1 cellular context compared by ENCODE assay signal in the genomic region with DNA sequence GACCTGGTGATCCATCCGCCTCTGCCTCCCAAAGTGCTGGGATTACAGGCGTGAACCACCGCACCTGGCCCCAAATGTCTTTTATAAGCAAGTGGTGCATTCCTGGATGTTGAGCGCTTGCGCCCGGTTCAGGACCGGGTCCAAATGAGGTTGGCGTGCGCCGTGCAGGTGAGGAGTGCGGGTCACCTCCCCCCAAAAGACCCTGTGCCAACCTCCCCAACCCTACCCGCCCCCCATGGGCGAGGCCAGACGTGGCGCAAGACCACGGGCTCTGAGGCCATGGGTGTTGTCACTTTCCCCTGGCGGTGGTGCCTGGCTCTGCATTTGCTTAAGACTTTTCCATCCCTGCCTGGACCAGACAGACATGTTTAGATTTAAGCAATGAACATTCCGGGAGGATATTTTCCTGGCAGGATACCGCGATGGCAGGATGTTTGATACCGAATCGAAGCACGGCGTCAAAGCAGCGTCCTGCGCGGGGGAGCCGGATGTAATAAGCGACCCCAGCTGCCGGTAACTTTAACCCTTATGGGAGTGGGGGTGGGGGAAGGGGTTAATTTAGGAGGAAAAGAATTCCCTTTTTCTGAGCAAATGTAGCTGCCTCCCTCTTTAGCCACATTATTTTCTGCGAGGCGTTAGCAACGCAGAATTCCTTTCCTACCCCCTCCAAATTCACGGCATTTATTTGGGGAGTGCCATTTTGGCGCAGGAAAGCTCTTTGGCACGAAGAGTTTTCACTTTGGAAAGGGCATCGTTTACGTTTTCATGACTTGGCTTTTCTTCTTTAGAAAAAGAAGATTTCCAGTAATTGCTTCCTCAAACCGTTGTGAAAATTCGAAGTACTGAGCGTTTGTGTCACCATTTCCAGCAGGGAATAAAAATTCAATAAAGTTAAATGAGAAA.
TF ChIP-seq lines count a peak whose summit lies in the region.

No MANE protein-coding gene starts in this region.

TF ChIP-seq in HEK293, 187 proteins besides CTCF, POLR2A, EP300 and RAD21 (continued from another document and continues in another):
- TF ChIP-seq, protein P1, sequence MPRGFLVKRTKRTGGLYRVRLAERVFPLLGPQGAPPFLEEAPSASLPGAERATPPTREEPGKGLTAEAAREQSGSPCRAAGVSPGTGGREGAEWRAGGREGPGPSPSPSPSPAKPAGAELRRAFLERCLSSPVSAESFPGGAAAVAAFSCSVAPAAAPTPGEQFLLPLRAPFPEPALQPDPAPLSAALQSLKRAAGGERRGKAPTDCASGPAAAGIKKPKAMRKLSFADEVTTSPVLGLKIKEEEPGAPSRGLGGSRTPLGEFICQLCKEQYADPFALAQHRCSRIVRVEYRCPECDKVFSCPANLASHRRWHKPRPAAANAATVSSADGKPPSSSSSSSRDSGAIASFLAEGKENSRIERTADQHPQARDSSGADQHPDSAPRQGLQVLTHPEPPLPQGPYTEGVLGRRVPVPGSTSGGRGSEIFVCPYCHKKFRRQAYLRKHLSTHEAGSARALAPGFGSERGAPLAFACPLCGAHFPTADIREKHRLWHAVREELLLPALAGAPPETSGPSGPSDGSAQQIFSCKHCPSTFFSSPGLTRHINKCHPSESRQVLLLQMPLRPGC (tag by site-specific recombination; IDR thresholded peaks at IDR 0.05): no peak; the same call in 1 of the 2 replicates
- TF ChIP-seq ZBTB20 (tag by site-specific recombination; IDR thresholded peaks at IDR 0.05) (peak; percentile 19; the same call in 1 of the 2 replicates), PRDM1 (tag by site-specific recombination; IDR thresholded peaks at IDR 0.05) (peak; percentile 59), ZNF274 (IDR thresholded peaks at IDR 0.05; ENCODE audit: low read length) (no peak), ZNF274 (tag by site-specific recombination; IDR thresholded peaks at IDR 0.05; ENCODE audit: borderline replicate concordance) (no peak), ZNF561 (tag by site-specific recombination; IDR thresholded peaks at IDR 0.05; ENCODE audit: borderline replicate concordance) (0 out of 2 replicates have a peak, but pooled peaks have one; percentile 27), ZNF292 (tag by site-specific recombination; IDR thresholded peaks at IDR 0.05; ENCODE audit: borderline replicate concordance, low read depth) (no peak), ZNF138 (tag by site-specific recombination; IDR thresholded peaks at IDR 0.05; ENCODE audit: borderline replicate concordance) (no peak), ZNF664 (tag by site-specific recombination; IDR thresholded peaks at IDR 0.05) (peak; percentile 88; the same call in 1 of the 2 replicates), ZNF391 (tag by site-specific recombination; IDR thresholded peaks at IDR 0.05; ENCODE audit: borderline replicate concordance, low read depth) (no peak; the same call in 1 of the 2 replicates), ZNF211 (tag by site-specific recombination; IDR thresholded peaks at IDR 0.05; ENCODE audit: low read depth) (no peak), GLI2 (tag by site-specific recombination; IDR thresholded peaks at IDR 0.05; ENCODE audit: borderline replicate concordance, low read depth) (no peak), ZNF24 (tag by site-specific recombination; IDR thresholded peaks at IDR 0.05) (no peak; the same call in 1 of the 2 replicates), ZNF426 (tag by site-specific recombination; IDR thresholded peaks at IDR 0.05) (no peak), ZNF19 (tag by site-specific recombination; IDR thresholded peaks at IDR 0.05; ENCODE audit: low read depth) (no peak), SCRT2 (tag by site-specific recombination; IDR thresholded peaks at IDR 0.05) (peak; percentile 64), KLF16 (tag by site-specific recombination; IDR thresholded peaks at IDR 0.05) (peak; percentile 84), ZNF624 (tag by site-specific recombination; IDR thresholded peaks at IDR 0.05) (no peak), ZNF747 (tag by site-specific recombination; IDR thresholded peaks at IDR 0.05) (no peak), ZNF514 (tag by site-specific recombination; IDR thresholded peaks at IDR 0.05) (no peak), ZNF776 (tag by site-specific recombination; IDR thresholded peaks at IDR 0.05; ENCODE audit: borderline replicate concordance) (no peak), ZNF214 (tag by site-specific recombination; IDR thresholded peaks at IDR 0.05; ENCODE audit: borderline replicate concordance) (no peak), ZSCAN16 (tag by site-specific recombination; IDR thresholded peaks at IDR 0.05) (no peak), ZNF202 (tag by site-specific recombination; IDR thresholded peaks at IDR 0.05; ENCODE audit: borderline replicate concordance) (no peak), ZNF37A (tag by site-specific recombination; IDR thresholded peaks at IDR 0.05) (no peak), ZFP37 (tag by site-specific recombination; IDR thresholded peaks at IDR 0.05) (peak; percentile 87), ZNF843 (tag by site-specific recombination; IDR thresholded peaks at IDR 0.05) (no peak), ZBTB7A (tag by site-specific recombination; IDR thresholded peaks at IDR 0.05; ENCODE audit: low read depth) (0 out of 2 replicates have a peak, but pooled peaks have one; percentile 63), ZBTB21 (tag by site-specific recombination; IDR thresholded peaks at IDR 0.05) (0 out of 2 replicates have a peak, but pooled peaks have one; percentile 8), ZNF157 (tag by site-specific recombination; IDR thresholded peaks at IDR 0.05) (no peak), ZNF791 (tag by site-specific recombination; IDR thresholded peaks at IDR 0.05) (no peak), ZNF529 (tag by site-specific recombination; IDR thresholded peaks at IDR 0.05; ENCODE audit: insufficient replicate concordance) (no peak), GFI1B (tag by site-specific recombination; IDR thresholded peaks at IDR 0.05) (no peak), ZNF777 (tag by site-specific recombination; IDR thresholded peaks at IDR 0.05; ENCODE audit: borderline replicate concordance) (no peak), SALL2 (tag by site-specific recombination; IDR thresholded peaks at IDR 0.05; ENCODE audit: borderline replicate concordance) (no peak), RBAK (tag by site-specific recombination; IDR thresholded peaks at IDR 0.05) (no peak), ZNF10 (tag by site-specific recombination; IDR thresholded peaks at IDR 0.05) (peak; percentile 35; the same call in 1 of the 2 replicates), ZSCAN23 (tag by site-specific recombination; IDR thresholded peaks at IDR 0.05) (no peak)
- TF ChIP-seq, protein P2, sequence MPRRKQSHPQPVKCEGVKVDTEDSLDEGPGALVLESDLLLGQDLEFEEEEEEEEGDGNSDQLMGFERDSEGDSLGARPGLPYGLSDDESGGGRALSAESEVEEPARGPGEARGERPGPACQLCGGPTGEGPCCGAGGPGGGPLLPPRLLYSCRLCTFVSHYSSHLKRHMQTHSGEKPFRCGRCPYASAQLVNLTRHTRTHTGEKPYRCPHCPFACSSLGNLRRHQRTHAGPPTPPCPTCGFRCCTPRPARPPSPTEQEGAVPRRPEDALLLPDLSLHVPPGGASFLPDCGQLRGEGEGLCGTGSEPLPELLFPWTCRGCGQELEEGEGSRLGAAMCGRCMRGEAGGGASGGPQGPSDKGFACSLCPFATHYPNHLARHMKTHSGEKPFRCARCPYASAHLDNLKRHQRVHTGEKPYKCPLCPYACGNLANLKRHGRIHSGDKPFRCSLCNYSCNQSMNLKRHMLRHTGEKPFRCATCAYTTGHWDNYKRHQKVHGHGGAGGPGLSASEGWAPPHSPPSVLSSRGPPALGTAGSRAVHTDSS (tag by site-specific recombination; IDR thresholded peaks at IDR 0.05): 0 out of 2 replicates have a peak, but pooled peaks have one; percentile 23
- TF ChIP-seq, protein P3, sequence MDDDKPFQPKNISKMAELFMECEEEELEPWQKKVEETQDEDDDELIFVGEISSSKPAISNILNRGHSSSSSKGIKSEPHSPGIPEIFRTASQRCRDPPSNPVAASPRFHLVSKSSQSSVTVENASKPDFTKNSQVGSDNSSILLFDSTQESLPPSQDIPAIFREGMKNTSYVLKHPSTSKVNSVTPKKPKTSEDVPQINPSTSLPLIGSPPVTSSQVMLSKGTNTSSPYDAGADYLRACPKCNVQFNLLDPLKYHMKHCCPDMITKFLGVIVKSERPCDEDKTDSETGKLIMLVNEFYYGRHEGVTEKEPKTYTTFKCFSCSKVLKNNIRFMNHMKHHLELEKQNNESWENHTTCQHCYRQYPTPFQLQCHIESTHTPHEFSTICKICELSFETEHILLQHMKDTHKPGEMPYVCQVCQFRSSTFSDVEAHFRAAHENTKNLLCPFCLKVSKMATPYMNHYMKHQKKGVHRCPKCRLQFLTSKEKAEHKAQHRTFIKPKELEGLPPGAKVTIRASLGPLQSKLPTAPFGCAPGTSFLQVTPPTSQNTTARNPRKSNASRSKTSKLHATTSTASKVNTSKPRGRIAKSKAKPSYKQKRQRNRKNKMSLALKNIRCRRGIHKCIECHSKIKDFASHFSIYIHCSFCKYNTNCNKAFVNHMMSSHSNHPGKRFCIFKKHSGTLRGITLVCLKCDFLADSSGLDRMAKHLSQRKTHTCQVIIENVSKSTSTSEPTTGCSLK (tag by site-specific recombination; IDR thresholded peaks at IDR 0.05): no peak
- TF ChIP-seq, protein P4, sequence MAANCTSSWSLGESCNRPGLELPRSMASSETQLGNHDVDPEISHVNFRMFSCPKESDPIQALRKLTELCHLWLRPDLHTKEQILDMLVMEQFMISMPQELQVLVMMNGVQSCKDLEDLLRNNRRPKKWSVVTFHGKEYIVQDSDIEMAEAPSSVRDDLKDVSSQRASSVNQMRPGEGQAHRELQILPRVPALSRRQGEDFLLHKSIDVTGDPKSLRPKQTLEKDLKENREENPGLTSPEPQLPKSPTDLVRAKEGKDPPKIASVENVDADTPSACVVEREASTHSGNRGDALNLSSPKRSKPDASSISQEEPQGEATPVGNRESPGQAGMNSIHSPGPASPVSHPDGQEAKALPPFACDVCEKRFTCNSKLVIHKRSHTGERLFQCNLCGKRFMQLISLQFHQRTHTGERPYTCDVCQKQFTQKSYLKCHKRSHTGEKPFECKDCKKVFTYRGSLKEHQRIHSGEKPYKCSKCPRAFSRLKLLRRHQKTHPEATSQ (tag by site-specific recombination; IDR thresholded peaks at IDR 0.05): no peak
- TF ChIP-seq, protein P5, sequence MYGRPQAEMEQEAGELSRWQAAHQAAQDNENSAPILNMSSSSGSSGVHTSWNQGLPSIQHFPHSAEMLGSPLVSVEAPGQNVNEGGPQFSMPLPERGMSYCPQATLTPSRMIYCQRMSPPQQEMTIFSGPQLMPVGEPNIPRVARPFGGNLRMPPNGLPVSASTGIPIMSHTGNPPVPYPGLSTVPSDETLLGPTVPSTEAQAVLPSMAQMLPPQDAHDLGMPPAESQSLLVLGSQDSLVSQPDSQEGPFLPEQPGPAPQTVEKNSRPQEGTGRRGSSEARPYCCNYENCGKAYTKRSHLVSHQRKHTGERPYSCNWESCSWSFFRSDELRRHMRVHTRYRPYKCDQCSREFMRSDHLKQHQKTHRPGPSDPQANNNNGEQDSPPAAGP (tag by site-specific recombination; IDR thresholded peaks at IDR 0.05): peak; percentile 86; the same call in 1 of the 2 replicates
- TF ChIP-seq, protein P6, sequence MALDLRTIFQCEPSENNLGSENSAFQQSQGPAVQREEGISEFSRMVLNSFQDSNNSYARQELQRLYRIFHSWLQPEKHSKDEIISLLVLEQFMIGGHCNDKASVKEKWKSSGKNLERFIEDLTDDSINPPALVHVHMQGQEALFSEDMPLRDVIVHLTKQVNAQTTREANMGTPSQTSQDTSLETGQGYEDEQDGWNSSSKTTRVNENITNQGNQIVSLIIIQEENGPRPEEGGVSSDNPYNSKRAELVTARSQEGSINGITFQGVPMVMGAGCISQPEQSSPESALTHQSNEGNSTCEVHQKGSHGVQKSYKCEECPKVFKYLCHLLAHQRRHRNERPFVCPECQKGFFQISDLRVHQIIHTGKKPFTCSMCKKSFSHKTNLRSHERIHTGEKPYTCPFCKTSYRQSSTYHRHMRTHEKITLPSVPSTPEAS (tag by site-specific recombination; IDR thresholded peaks at IDR 0.05): no peak
- TF ChIP-seq, protein P7, sequence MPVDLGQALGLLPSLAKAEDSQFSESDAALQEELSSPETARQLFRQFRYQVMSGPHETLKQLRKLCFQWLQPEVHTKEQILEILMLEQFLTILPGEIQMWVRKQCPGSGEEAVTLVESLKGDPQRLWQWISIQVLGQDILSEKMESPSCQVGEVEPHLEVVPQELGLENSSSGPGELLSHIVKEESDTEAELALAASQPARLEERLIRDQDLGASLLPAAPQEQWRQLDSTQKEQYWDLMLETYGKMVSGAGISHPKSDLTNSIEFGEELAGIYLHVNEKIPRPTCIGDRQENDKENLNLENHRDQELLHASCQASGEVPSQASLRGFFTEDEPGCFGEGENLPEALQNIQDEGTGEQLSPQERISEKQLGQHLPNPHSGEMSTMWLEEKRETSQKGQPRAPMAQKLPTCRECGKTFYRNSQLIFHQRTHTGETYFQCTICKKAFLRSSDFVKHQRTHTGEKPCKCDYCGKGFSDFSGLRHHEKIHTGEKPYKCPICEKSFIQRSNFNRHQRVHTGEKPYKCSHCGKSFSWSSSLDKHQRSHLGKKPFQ (tag by site-specific recombination; IDR thresholded peaks at IDR 0.05): no peak
- TF ChIP-seq, protein P8, sequence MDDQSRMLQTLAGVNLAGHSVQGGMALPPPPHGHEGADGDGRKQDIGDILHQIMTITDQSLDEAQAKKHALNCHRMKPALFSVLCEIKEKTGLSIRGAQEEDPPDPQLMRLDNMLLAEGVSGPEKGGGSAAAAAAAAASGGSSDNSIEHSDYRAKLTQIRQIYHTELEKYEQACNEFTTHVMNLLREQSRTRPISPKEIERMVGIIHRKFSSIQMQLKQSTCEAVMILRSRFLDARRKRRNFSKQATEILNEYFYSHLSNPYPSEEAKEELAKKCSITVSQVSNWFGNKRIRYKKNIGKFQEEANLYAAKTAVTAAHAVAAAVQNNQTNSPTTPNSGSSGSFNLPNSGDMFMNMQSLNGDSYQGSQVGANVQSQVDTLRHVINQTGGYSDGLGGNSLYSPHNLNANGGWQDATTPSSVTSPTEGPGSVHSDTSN (CRISPR knock-in tag; IDR thresholded peaks at IDR 0.05): no peak
- TF ChIP-seq, protein P9, sequence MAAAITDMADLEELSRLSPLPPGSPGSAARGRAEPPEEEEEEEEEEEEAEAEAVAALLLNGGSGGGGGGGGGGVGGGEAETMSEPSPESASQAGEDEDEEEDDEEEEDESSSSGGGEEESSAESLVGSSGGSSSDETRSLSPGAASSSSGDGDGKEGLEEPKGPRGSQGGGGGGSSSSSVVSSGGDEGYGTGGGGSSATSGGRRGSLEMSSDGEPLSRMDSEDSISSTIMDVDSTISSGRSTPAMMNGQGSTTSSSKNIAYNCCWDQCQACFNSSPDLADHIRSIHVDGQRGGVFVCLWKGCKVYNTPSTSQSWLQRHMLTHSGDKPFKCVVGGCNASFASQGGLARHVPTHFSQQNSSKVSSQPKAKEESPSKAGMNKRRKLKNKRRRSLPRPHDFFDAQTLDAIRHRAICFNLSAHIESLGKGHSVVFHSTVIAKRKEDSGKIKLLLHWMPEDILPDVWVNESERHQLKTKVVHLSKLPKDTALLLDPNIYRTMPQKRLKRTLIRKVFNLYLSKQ (tag by site-specific recombination; IDR thresholded peaks at IDR 0.05; ENCODE audit: borderline replicate concordance): no peak
- TF ChIP-seq, protein P10, sequence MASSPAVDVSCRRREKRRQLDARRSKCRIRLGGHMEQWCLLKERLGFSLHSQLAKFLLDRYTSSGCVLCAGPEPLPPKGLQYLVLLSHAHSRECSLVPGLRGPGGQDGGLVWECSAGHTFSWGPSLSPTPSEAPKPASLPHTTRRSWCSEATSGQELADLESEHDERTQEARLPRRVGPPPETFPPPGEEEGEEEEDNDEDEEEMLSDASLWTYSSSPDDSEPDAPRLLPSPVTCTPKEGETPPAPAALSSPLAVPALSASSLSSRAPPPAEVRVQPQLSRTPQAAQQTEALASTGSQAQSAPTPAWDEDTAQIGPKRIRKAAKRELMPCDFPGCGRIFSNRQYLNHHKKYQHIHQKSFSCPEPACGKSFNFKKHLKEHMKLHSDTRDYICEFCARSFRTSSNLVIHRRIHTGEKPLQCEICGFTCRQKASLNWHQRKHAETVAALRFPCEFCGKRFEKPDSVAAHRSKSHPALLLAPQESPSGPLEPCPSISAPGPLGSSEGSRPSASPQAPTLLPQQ (tag by site-specific recombination; IDR thresholded peaks at IDR 0.05): peak; percentile 37
